Comparison of ENCODE assay signal across 8 cellular contexts in genomic region chr15:43330780-43331086, GRCh38. TPM values are rescaled to one million over a fixed set of nuclear protein-coding genes. Genes with fewer than 3 reads are reported as not detected.
DNase-seq lines count a peak whose midpoint lies in the region; ATAC-seq and TF ChIP-seq lines count a peak whose summit lies in the region.

No MANE protein-coding gene starts in this region.

- peaks cover 35% of the 10 kb centered on the region for H3K4me1 Mint-ChIP-seq in activated CD8-positive, alpha-beta T cell treated with anti-CD3 and anti-CD28 coated beads for 36 hours (ENCODE audit: low read depth)

- in situ Hi-C loops in G401 (cut with HindIII; ENCODE audit: low sequenced_read_pairs) = no loop called here

- no peaks in the 10 kb centered on the region for H3K9me3 ChIP-seq in tibial artery

- H3K4me1 ChIP-seq in tibial artery = peaks cover 11 to 19% (median 18%) of the 10 kb centered on the region in 4 donors

- CTCF ChIA-PET in activated CD8-positive, alpha-beta T cell treated with anti-CD3 and anti-CD28 coated beads for 36 hours (lab: Charles Lee) = interaction anchor here (1.2 to 1.7 kb wide), 4 partner anchors 31 to 105 kb away, joined by 3 to 5 read pairs (median 4); partner anchors contain the start of genes TUBGCP4 and ZSCAN29

- H3K27me3 ChIP-seq in kidney epithelial cell (ENCODE audit: control insufficient read depth, insufficient read depth, low read length) (no peaks in the 10 kb centered on the region), tibial artery (no peaks in the 10 kb centered on the region)

- no peaks in the 10 kb centered on the region for H3K27me3 Mint-ChIP-seq in activated CD8-positive, alpha-beta T cell treated with anti-CD3 and anti-CD28 coated beads for 36 hours

- POLR2A ChIA-PET in activated CD8-positive, alpha-beta T cell treated with anti-CD3 and anti-CD28 coated beads for 36 hours (lab: Charles Lee) = interaction anchor here (1.1 kb wide), 1 partner anchor 19 kb away, joined by 5 read pairs; no protein-coding TSS in a partner anchor

- H3K36me3 ChIP-seq in kidney epithelial cell (ENCODE audit: control insufficient read depth, insufficient read depth, low read length) (peaks cover 2% of the 10 kb centered on the region), tibial artery (peaks cover under 1 to 17% (median 5%) of the 10 kb centered on the region in 3 donors)

- no peak for DNase-seq in activated CD8-positive, alpha-beta T cell treated with anti-CD3 and anti-CD28 coated beads for 36 hours
- no peak for DNase-seq in kidney epithelial cell (ENCODE audit: low read depth)
- no peak for DNase-seq in tibial artery
- no peak for DNase-seq in G401 (ENCODE audit: low spot score)
- no peak for DNase-seq in NCI-H2107 treated with DMSO at 0.1 percent for 48 hours (lab: John Stamatoyannopoulos, UW; ENCODE audit: unreplicated experiment)
- no peak for DNase-seq in NCI-H524 treated with DMSO at 0.1 percent for 48 hours (lab: John Stamatoyannopoulos, UW)

- no peaks in the 10 kb centered on the region for H3K9me3 Mint-ChIP-seq in activated CD8-positive, alpha-beta T cell treated with anti-CD3 and anti-CD28 coated beads for 36 hours

- H3K36me3 Mint-ChIP-seq in activated CD8-positive, alpha-beta T cell treated with anti-CD3 and anti-CD28 coated beads for 36 hours (ENCODE audit: low read depth) = peaks cover 45% of the 10 kb centered on the region

- no peak for TF ChIP-seq CTCF in activated CD8-positive, alpha-beta T cell treated with anti-CD3 and anti-CD28 coated beads for 36 hours (IDR thresholded peaks at IDR 0.05)
- TF ChIP-seq CTCF in kidney epithelial cell (IDR thresholded peaks at IDR 0.05; ENCODE audit: insufficient read depth, low read length, poor library complexity, severe bottlenecking) (no peak), tibial artery (IDR thresholded peaks at IDR 0.05) (no peak)

- H3K4me3 ChIP-seq in kidney epithelial cell (ENCODE audit: low read depth, low read length) = peak overlapping the region; percentile 57
- peak overlapping the region; percentile 76 to 87 for H3K4me3 ChIP-seq in tibial artery

- H3K27ac Mint-ChIP-seq in activated CD8-positive, alpha-beta T cell treated with anti-CD3 and anti-CD28 coated beads for 36 hours = peak overlapping the region; percentile 99

- H3K27ac ChIP-seq in tibial artery = peak overlapping the region; percentile 89 to 93

- intact Hi-C loops in activated CD8-positive, alpha-beta T cell treated with anti-CD3 and anti-CD28 coated beads for 36 hours (cut with micrococcal nuclease) = no loop called here
- intact Hi-C loops in tibial artery (cut with DNase I; ENCODE audit: low total_unique reads) = no loop called here

- peak; percentile 34 for ATAC-seq in GM18907 (IDR thresholded peaks at IDR 0.05; ENCODE audit: unreplicated experiment)
- ATAC-seq in HG02884 (IDR thresholded peaks at IDR 0.05; ENCODE audit: unreplicated experiment) = peak; percentile 21
- ATAC-seq in activated CD8-positive, alpha-beta T cell treated with anti-CD3 and anti-CD28 coated beads for 36 hours = peak; percentile 22

- H3K4me3 Mint-ChIP-seq in activated CD8-positive, alpha-beta T cell treated with anti-CD3 and anti-CD28 coated beads for 36 hours = peak overlapping the region; percentile 96

RNA-seq across cellular contexts. Expression of gene LCMT2, which starts 0.4 kb away (rescaled TPM):
- 1 to 10 TPM; 8.3 to 9.2 TPM for total RNA-seq in activated CD8-positive, alpha-beta T cell treated with anti-CD3 and anti-CD28 coated beads for 36 hours
- total RNA-seq in kidney epithelial cell = 7.8 and 9.2 TPM in 2 replicates
- total RNA-seq in G401 (2014; rRNA removed; shearing (Covaris generic)) = not detected in 2 replicates

RNA-seq across cellular contexts. Expression of gene TGM7, which starts 28.7 kb away (rescaled TPM):
- total RNA-seq in activated CD8-positive, alpha-beta T cell treated with anti-CD3 and anti-CD28 coated beads for 36 hours = not detected
- total RNA-seq in kidney epithelial cell = not detected in 2 replicates
- total RNA-seq in G401 (2014; rRNA removed; shearing (Covaris generic)) = not detected in 2 replicates

RNA-seq across cellular contexts. Expression of gene ZSCAN29, which starts 40.1 kb away (rescaled TPM):
- total RNA-seq in activated CD8-positive, alpha-beta T cell treated with anti-CD3 and anti-CD28 coated beads for 36 hours = 10 to 100 TPM; 20.9 to 23.8 TPM
- total RNA-seq in kidney epithelial cell = 29.5 and 38.5 TPM in 2 replicates
- total RNA-seq in G401 (2014; rRNA removed; shearing (Covaris generic)) = 19.0 and 35.6 TPM in 2 replicates

RNA-seq across cellular contexts. Expression of gene TUBGCP4, which starts 40.2 kb away (rescaled TPM):
- 10 to 100 TPM; 32.9 to 33.4 TPM for total RNA-seq in activated CD8-positive, alpha-beta T cell treated with anti-CD3 and anti-CD28 coated beads for 36 hours
- 8.9 and 12.8 TPM in 2 replicates for total RNA-seq in kidney epithelial cell
- total RNA-seq in G401 (2014; rRNA removed; shearing (Covaris generic)) = 19.2 and 24.0 TPM in 2 replicates
